ENCODE assay signal across 13 cellular contexts in genomic region chr1:218374972-218375371, GRCh38. TPM values are rescaled to one million over a fixed set of nuclear protein-coding genes. Genes with fewer than 3 reads are reported as not detected.
DNase-seq lines count a peak whose midpoint lies in the region; ATAC-seq and TF ChIP-seq lines count a peak whose summit lies in the region.
"Had no signal": no experiment of that assay in that cellular context is flagged by ENCODE, and none has a peak within 500 bp of the region (broad histone marks: within the 10 kb centered on the region; RNA-seq: fewer than 3 reads in every experiment).

No MANE protein-coding gene starts in this region.

- no peaks in the 10 kb centered on the region for H3K9me3 ChIP-seq in SJSA1 (replicated peaks)
- H3K9me3 ChIP-seq: pancreas had no signal

- no peak for TF ChIP-seq CTCF in fibroblast of villous mesenchyme (IDR thresholded peaks at IDR 0.05; ENCODE audit: insufficient read depth, low read depth, low read length)
- TF ChIP-seq CTCF in GM10248 (IDR thresholded peaks at IDR 0.05; ENCODE audit: control extremely low read depth, extremely low read depth, low read depth, missing control alignments) = no peak

- H3K27me3 ChIP-seq in SJSA1 (replicated peaks) = no peaks in the 10 kb centered on the region
- H3K27me3 ChIP-seq: pancreas had no signal

- ATAC-seq in esophagus mucosa = no peak

- CTCF ChIA-PET in GM10248 (lab: Yijun Ruan, JAX) = no interaction called here

- peak overlapping the region; percentile 5 for H3K27ac ChIP-seq in SJSA1
- H3K27ac ChIP-seq: pancreas had no signal

- H3K4me3 ChIP-seq in SJSA1 (no peak overlapping the region), fibroblast of villous mesenchyme (ENCODE audit: low read depth, low read length) (no peak overlapping the region)
- H3K4me3 ChIP-seq: pancreas had no signal

- peak; percentile 61 for DNase-seq in ELR (ENCODE audit: low read depth)
- DNase-seq in SJSA1 (ENCODE audit: low read depth in 1 of 2, low spot score in 2 of 2) = peak in 1 of 2 experiments; percentile 53
- peak; percentile 59 for DNase-seq in fibroblast of villous mesenchyme (ENCODE audit: low read depth)
- peak; percentile 81 for DNase-seq in renal cortical epithelial cell (ENCODE audit: low read depth)
- DNase-seq in NCI-H1092 (lab: John Stamatoyannopoulos, UW) = no peak
- DNase-seq in DMS79 treated with DMSO at 0.1 percent for 48 hours (lab: John Stamatoyannopoulos, UW) = no peak
- DNase-seq in GM10248 (ENCODE audit: extremely low spot score) = no peak
- DNase-seq: CD4-positive, alpha-beta T cell; NCI-H1105; pancreas had no signal

- POLR2A ChIA-PET in GM10248 (lab: Yijun Ruan, JAX) = no interaction called here

- peaks cover 79% of the 10 kb centered on the region for H3K4me1 ChIP-seq in SJSA1 (replicated peaks)

- H3K36me3 ChIP-seq in SJSA1 = no peaks in the 10 kb centered on the region
- H3K36me3 ChIP-seq: pancreas had no signal

RNA-seq across cellular contexts. Expression of gene TGFB2, which starts 29.8 kb away (rescaled TPM):
- total RNA-seq in SJSA1 (2014; rRNA removed; shearing (Covaris generic)) = 3.4 and 7.4 TPM in 2 replicates
- total RNA-seq in fibroblast of villous mesenchyme (28.0 and 36.3 TPM in 2 replicates), renal cortical epithelial cell (47.4 and 69.3 TPM in 2 replicates), esophagus mucosa (0.44 TPM)
- total RNA-seq: activated CD8-positive, alpha-beta memory T cell treated with anti-CD3 and anti-CD28 coated beads for 36 hours; T-helper 2 cell treated with Interferon-gamma antibody and Interleukin-4, amounts not matched to agents 100 ng/mL and 5 ng/mL, for 36 hours had no signal

Comparison
In these comparisons a context has a peak if more than half of its experiments do, and no peak if none do; other contexts are left out.
1. DNase-seq: peak in ELR (single experiment), fibroblast of villous mesenchyme (single experiment) and renal cortical epithelial cell (single experiment); none in NCI-H1092 (single experiment), DMS79 treated with DMSO at 0.1 percent for 48 hours (single experiment) and GM10248 (single experiment).